7 cellular contexts compared by ENCODE assay signal in the genomic region with DNA sequence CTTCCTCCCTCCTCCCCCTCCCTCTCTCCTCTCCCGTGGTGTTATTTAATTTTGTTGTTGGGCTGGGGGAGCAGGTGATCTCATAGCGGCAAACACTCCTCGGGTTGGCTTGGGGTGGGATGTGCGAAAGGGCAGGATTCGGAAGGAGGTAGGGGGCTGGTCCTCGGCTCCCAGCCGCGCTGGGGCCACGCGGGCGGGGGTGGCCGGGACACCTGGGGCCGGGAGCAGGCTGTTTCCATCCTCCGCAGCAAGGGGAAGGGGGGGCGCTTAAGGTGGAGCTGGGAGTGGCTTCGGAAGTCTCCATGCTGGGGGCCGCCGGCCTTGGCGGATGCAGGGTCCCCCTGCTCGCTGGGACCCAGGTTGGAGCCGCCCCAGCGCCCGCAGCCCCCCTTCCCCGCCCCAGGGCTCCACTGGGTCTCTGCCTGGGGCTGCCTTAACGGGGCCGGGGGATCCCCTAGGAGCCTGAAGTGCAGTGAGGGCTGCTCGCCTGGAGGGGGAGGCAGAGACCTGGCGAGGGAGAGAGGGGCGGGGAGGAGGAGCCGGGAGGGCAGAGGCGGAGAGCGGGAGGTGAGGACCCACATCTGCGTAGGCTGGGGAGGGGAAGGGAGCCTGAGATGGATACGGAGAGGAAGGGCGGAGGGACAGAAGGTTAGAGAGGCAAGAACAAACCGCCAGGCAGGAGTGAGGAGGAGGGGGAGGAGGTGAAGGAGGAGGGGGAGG. TPM values are rescaled to one million over a fixed set of nuclear protein-coding genes. Genes with fewer than 3 reads are reported as not detected.
DNase-seq lines count a peak whose midpoint lies in the region; ATAC-seq and TF ChIP-seq lines count a peak whose summit lies in the region.

No MANE protein-coding gene starts in this region.

- peaks cover 17% of the 10 kb centered on the region for H3K4me1 ChIP-seq in mammary epithelial cell (ENCODE audit: insufficient read depth, low read length)

- H4K20me1 ChIP-seq in mammary epithelial cell (ENCODE audit: insufficient read depth, low read length) = no peaks in the 10 kb centered on the region

- peak; percentile 73 for DNase-seq in NCI-H2227 treated with DMSO at 0.1 percent for 48 hours (lab: John Stamatoyannopoulos, UW)
- DNase-seq in mammary epithelial cell = peak; percentile 68
- peak; percentile 95 for DNase-seq in islet precursor cell
- peak; percentile 86 for DNase-seq in stimulated activated CD4-positive, alpha-beta T cell treated with anti-CD3 and anti-CD28 coated beads, Interleukin-12 subunit alpha, Interleukin-12 subunit beta, amount 100 ng/mL, for 4 hours

- H3K79me2 ChIP-seq in mammary epithelial cell (ENCODE audit: insufficient read depth, low read length) = no peaks in the 10 kb centered on the region

- no peaks in the 10 kb centered on the region for H3K9me3 ChIP-seq in mammary epithelial cell (replicated peaks; ENCODE audit: insufficient read depth, low read length)

- no peaks in the 10 kb centered on the region for H3K36me3 ChIP-seq in mammary epithelial cell (ENCODE audit: insufficient read depth, low read length)

- ATAC-seq in GM18511 (IDR thresholded peaks at IDR 0.05; ENCODE audit: unreplicated experiment) (peak; percentile 76), HG03103 (IDR thresholded peaks at IDR 0.05; ENCODE audit: low read depth, unreplicated experiment) (peak; percentile 82)

- peak; percentile 90 for TF ChIP-seq CTCF in WI38 (IDR thresholded peaks at IDR 0.05; ENCODE audit: low read depth, low read length)
- TF ChIP-seq CTCF in mammary epithelial cell (conservative IDR thresholded peaks at IDR 0.05 in 1 of 2, IDR thresholded peaks at IDR 0.05 in 1 of 2; ENCODE audit: extremely low read depth in 1 of 2, insufficient read depth in 1 of 2, low read depth in 1 of 2, low read length in 2 of 2) = peak; percentile 52 to 93

- H2AFZ ChIP-seq in mammary epithelial cell (ENCODE audit: low read depth, low read length) = peak overlapping the region; percentile 97

- in situ Hi-C loops in mammary epithelial cell (cut with MboI; ENCODE audit: low sequenced_read_pairs in 2 of 2) = loop anchor here in 1 of 2 donors (10.0 to 25.0 kb wide), 2 partner anchors 198 to 341 kb away; partner anchors contain the start of genes GYS1 and RUVBL2

- no peak overlapping the region for H3K27ac ChIP-seq in mammary epithelial cell (ENCODE audit: insufficient read depth, low read depth, low read length)

- peak overlapping the region; percentile 58 for H3K4me3 ChIP-seq in WI38 (ENCODE audit: low read depth, low read length)
- H3K4me3 ChIP-seq in mammary epithelial cell (replicated peaks in 1 of 3; ENCODE audit: insufficient read depth in 1 of 3, low read depth in 2 of 3, low read length in 3 of 3) = peak overlapping the region; percentile 53 to 54 (median 54)

- 0% methylated on average over 6 of the region's 36 CpGs for WGBS in mammary epithelial cell (ENCODE audit: low coverage, missing lambda C conversion rate)

- H3K4me2 ChIP-seq in mammary epithelial cell (ENCODE audit: insufficient read depth, low read depth, low read length) = peak overlapping the region; percentile 93

- dilution Hi-C loops in mammary epithelial cell (cut with HindIII; ENCODE audit: low sequenced_read_pairs) = no loop called here

- intact Hi-C loops in mammary epithelial cell (cut with micrococcal nuclease) = loop anchor here (1.0 to 10.0 kb wide), 7 partner anchors 29 to 318 kb away; partner anchors contain the start of genes FTL and FUT1

- CTCF ChIA-PET in mammary epithelial cell (lab: Charles Lee; ENCODE audit: low non-redundant PET) = interaction anchor here (0.6 to 0.7 kb wide), 4 partner anchors 331 to 1671 kb away, joined by 3 to 6 read pairs (median 4); partner anchors contain the start of gene RUVBL2

- no TSS peak for BruUV-seq in mammary epithelial cell (replicated peaks; lab: Mats Ljungman, UMichigan)

- no peak overlapping the region for H3K9ac ChIP-seq in mammary epithelial cell (ENCODE audit: insufficient read depth, low read length)

- H3K27me3 ChIP-seq in mammary epithelial cell (ENCODE audit: insufficient read depth, low read length) = no peaks in the 10 kb centered on the region

RNA-seq across cellular contexts. Expression of gene CA11, which starts 0.4 kb away (rescaled TPM):
- total RNA-seq in mammary epithelial cell = 1 to 10 TPM; 3.0 to 3.5 TPM
- 1.3 TPM for polyA plus RNA-seq in mammary epithelial cell
- polyA minus RNA-seq in mammary epithelial cell = not detected

RNA-seq across cellular contexts. Expression of gene DBP, which starts 9.2 kb away (rescaled TPM):
- total RNA-seq in mammary epithelial cell = 1 to 10 TPM in 1 of 2 donors, under 1 TPM in 1; 0.73 to 2.2 TPM
- 0.69 TPM for polyA plus RNA-seq in mammary epithelial cell
- polyA minus RNA-seq in mammary epithelial cell = not detected

RNA-seq across cellular contexts. Expression of gene NTN5, which starts 26.5 kb away (rescaled TPM):
- under 1 TPM; 0.16 to 0.33 TPM for total RNA-seq in mammary epithelial cell
- 0.03 TPM for polyA plus RNA-seq in mammary epithelial cell
- not detected for polyA minus RNA-seq in mammary epithelial cell

RNA-seq across cellular contexts. Expression of gene SPHK2, which starts 27.0 kb away (rescaled TPM):
- 10 to 100 TPM in 1 of 2 donors, 1 to 10 TPM in 1; 4.0 to 15.7 TPM for total RNA-seq in mammary epithelial cell
- 6.0 TPM for polyA plus RNA-seq in mammary epithelial cell
- polyA minus RNA-seq in mammary epithelial cell = 0.47 TPM

RNA-seq across cellular contexts. Expression of gene RPL18, which starts 27.4 kb away (rescaled TPM):
- 1,000 to 10,000 TPM; 1,261 to 1,652 TPM for total RNA-seq in mammary epithelial cell
- polyA plus RNA-seq in mammary epithelial cell = 2,143 TPM
- polyA minus RNA-seq in mammary epithelial cell = 987 TPM
